In genomic region chr12:9702239-9702638, GRCh38 we compare ENCODE assay signal across 10 cellular contexts. TPM values are rescaled to one million over a fixed set of nuclear protein-coding genes. Genes with fewer than 3 reads are reported as not detected.
DNase-seq lines count a peak whose midpoint lies in the region; ATAC-seq and TF ChIP-seq lines count a peak whose summit lies in the region.
"Had no signal": no experiment of that assay in that cellular context is flagged by ENCODE, and none has a peak within 500 bp of the region (broad histone marks: within the 10 kb centered on the region; RNA-seq: fewer than 3 reads in every experiment).

No MANE protein-coding gene starts in this region.

- H3K27ac ChIP-seq in gastroesophageal sphincter, result no peak overlapping the region

- TF ChIP-seq EP300 in gastroesophageal sphincter (IDR thresholded peaks at IDR 0.05), result no peak

- H3K4me1 ChIP-seq in gastroesophageal sphincter, result no peaks in the 10 kb centered on the region

- no peaks in the 10 kb centered on the region for H3K36me3 ChIP-seq in gastroesophageal sphincter

- TF ChIP-seq CTCF in gastroesophageal sphincter (IDR thresholded peaks at IDR 0.05), result no peak

- no peaks in the 10 kb centered on the region for H3K27me3 ChIP-seq in gastroesophageal sphincter

- TF ChIP-seq POLR2A in gastroesophageal sphincter (IDR thresholded peaks at IDR 0.05), result no peak

- no peak overlapping the region for H3K4me3 ChIP-seq in gastroesophageal sphincter

- peaks cover 6 to 22% of the 10 kb centered on the region in 2 donors for H3K36me3 Mint-ChIP-seq in activated naive CD4-positive, alpha-beta T cell treated with anti-CD3 and anti-CD28 coated beads, Interleukin-2, amount 50 U/mL, for 72 hours
- peaks cover 29% of the 10 kb centered on the region for H3K36me3 Mint-ChIP-seq in stimulated activated memory B cell treated with anti-CD40 and anti-IgM and Interleukin-4, amounts not matched to agents 10 μg/mL and 1 μg/mL and 100 μg/mL, for 72 hours

- ATAC-seq in HG02642 (IDR thresholded peaks at IDR 0.05; ENCODE audit: poor library complexity, unreplicated experiment) (peak; percentile 34), gastroesophageal sphincter (no peak), HG03378 (IDR thresholded peaks at IDR 0.05; ENCODE audit: unreplicated experiment) (no peak)
- ATAC-seq in activated naive CD4-positive, alpha-beta T cell treated with anti-CD3 and anti-CD28 coated beads, Interleukin-2, amount 50 U/mL, for 72 hours, result peak; percentile 34 to 56
- peak; percentile 66 for ATAC-seq in stimulated activated memory B cell treated with anti-CD40 and anti-IgM and Interleukin-4, amounts not matched to agents 10 μg/mL and 1 μg/mL and 100 μg/mL, for 72 hours

- peak overlapping the region; percentile 70 to 82 for H3K27ac Mint-ChIP-seq in activated naive CD4-positive, alpha-beta T cell treated with anti-CD3 and anti-CD28 coated beads, Interleukin-2, amount 50 U/mL, for 72 hours
- H3K27ac Mint-ChIP-seq in stimulated activated memory B cell treated with anti-CD40 and anti-IgM and Interleukin-4, amounts not matched to agents 10 μg/mL and 1 μg/mL and 100 μg/mL, for 72 hours, result peak overlapping the region; percentile 81
- H3K27ac Mint-ChIP-seq: nephron had no signal

- peaks cover 10 to 17% of the 10 kb centered on the region in 2 donors for H3K9me3 Mint-ChIP-seq in activated naive CD4-positive, alpha-beta T cell treated with anti-CD3 and anti-CD28 coated beads, Interleukin-2, amount 50 U/mL, for 72 hours
- H3K9me3 Mint-ChIP-seq in stimulated activated memory B cell treated with anti-CD40 and anti-IgM and Interleukin-4, amounts not matched to agents 10 μg/mL and 1 μg/mL and 100 μg/mL, for 72 hours, result peaks cover 9% of the 10 kb centered on the region

- H3K9me3 ChIP-seq in gastroesophageal sphincter, result peaks cover 0 to 11% (median 0%) of the 10 kb centered on the region in 3 donors

- DNase-seq in T-helper 22 cell (ENCODE audit: low read depth), result peak; percentile 21
- DNase-seq in activated naive CD4-positive, alpha-beta T cell treated with anti-CD3 and anti-CD28 coated beads, Interleukin-2, amount 50 U/mL, for 72 hours (ENCODE audit: low spot score in 2 of 2), result no peak
- no peak for DNase-seq in hypothalamus (lab: John Stamatoyannopoulos, UW)
- no peak for DNase-seq in HUDEP-2 (lab: John Stamatoyannopoulos, UW; ENCODE audit: unreplicated experiment in 76 of 76)
- DNase-seq: DMS53 had no signal

- peaks cover 70% of the 10 kb centered on the region for H3K4me1 Mint-ChIP-seq in stimulated activated memory B cell treated with anti-CD40 and anti-IgM and Interleukin-4, amounts not matched to agents 10 μg/mL and 1 μg/mL and 100 μg/mL, for 72 hours
- H3K4me1 Mint-ChIP-seq: nephron had no signal

- WGBS in gastroesophageal sphincter (ENCODE audit: low coverage in 1 of 2), 2 donors, result 70 to 76% methylated on average over 2 to 3 of the region's 3 CpGs

- H3K4me3 Mint-ChIP-seq in stimulated activated memory B cell treated with anti-CD40 and anti-IgM and Interleukin-4, amounts not matched to agents 10 μg/mL and 1 μg/mL and 100 μg/mL, for 72 hours, result peak overlapping the region; percentile 21
- H3K4me3 Mint-ChIP-seq: nephron had no signal

- no peaks in the 10 kb centered on the region for H3K27me3 Mint-ChIP-seq in stimulated activated memory B cell treated with anti-CD40 and anti-IgM and Interleukin-4, amounts not matched to agents 10 μg/mL and 1 μg/mL and 100 μg/mL, for 72 hours

RNA-seq across cellular contexts. Expression of gene CLECL1, which starts 30.7 kb away (rescaled TPM):
- 1 to 10 TPM; 3.0 to 7.6 TPM for total RNA-seq in activated naive CD4-positive, alpha-beta T cell treated with anti-CD3 and anti-CD28 coated beads, Interleukin-2, amount 50 U/mL, for 72 hours
- not detected for total RNA-seq in gastroesophageal sphincter

RNA-seq across cellular contexts. Expression of gene CLEC2D, which starts 32.7 kb away (rescaled TPM):
- 100 to 1,000 TPM; 182 to 270 TPM for total RNA-seq in activated naive CD4-positive, alpha-beta T cell treated with anti-CD3 and anti-CD28 coated beads, Interleukin-2, amount 50 U/mL, for 72 hours
- 10 to 100 TPM in 2 of 4 donors, 1 to 10 TPM in 2; 2.3 to 12.9 (median 7.4) TPM for total RNA-seq in gastroesophageal sphincter

RNA-seq across cellular contexts. Expression of gene CD69, which starts 58.5 kb away (rescaled TPM):
- 10 to 100 TPM; 72.7 to 91.1 TPM for total RNA-seq in activated naive CD4-positive, alpha-beta T cell treated with anti-CD3 and anti-CD28 coated beads, Interleukin-2, amount 50 U/mL, for 72 hours
- 1 to 10 TPM in 2 of 4 donors, under 1 TPM in 2; 0.47 to 2.6 (median 1.1) TPM for total RNA-seq in gastroesophageal sphincter

Comparison
In these comparisons a context has a peak if more than half of its experiments do, and no peak if none do; other contexts are left out.
1. ATAC-seq: peak in HG02642 (single experiment), activated naive CD4-positive, alpha-beta T cell treated with anti-CD3 and anti-CD28 coated beads, Interleukin-2, amount 50 U/mL, for 72 hours (2 of 2) and stimulated activated memory B cell treated with anti-CD40 and anti-IgM and Interleukin-4, amounts not matched to agents 10 μg/mL and 1 μg/mL and 100 μg/mL, for 72 hours (single experiment); none in gastroesophageal sphincter (single experiment) and HG03378 (single experiment).
2. RNA of gene CLEC2D, which starts 32.7 kb away (total RNA-seq): 182 to 270 TPM in activated naive CD4-positive, alpha-beta T cell treated with anti-CD3 and anti-CD28 coated beads, Interleukin-2, amount 50 U/mL, for 72 hours; 2.3 to 12.9 TPM in gastroesophageal sphincter; every median in the first group is over 10 times any median in the second.
3. RNA of gene CD69, which starts 58.5 kb away (total RNA-seq): 72.7 to 91.1 TPM in activated naive CD4-positive, alpha-beta T cell treated with anti-CD3 and anti-CD28 coated beads, Interleukin-2, amount 50 U/mL, for 72 hours; 0.47 to 2.6 TPM in gastroesophageal sphincter; every median in the first group is over 10 times any median in the second.